ENCODE assay signal across 1 cellular context in genomic region chr18:61606068-61606660, GRCh38.
TF ChIP-seq lines count a peak whose summit lies in the region.

No MANE protein-coding gene starts in this region.

TF ChIP-seq in K562, 482 proteins besides CTCF, POLR2A, EP300 and RAD21 (continued from another document):
- TF ChIP-seq ZNF740 (CRISPR knock-in tag; IDR thresholded peaks at IDR 0.05) = no peak
- TF ChIP-seq ZNF740 (tag; IDR thresholded peaks at IDR 0.05) = no peak
- no peak for TF ChIP-seq CBX5 (IDR thresholded peaks at IDR 0.05; ENCODE audit: borderline replicate concordance, low read depth)
- TF ChIP-seq ZBTB7A (IDR thresholded peaks at IDR 0.05; ENCODE audit: borderline replicate concordance, control insufficient read depth, low read depth, low read length) = no peak
TF ChIP-seq in K562: peak in this region for 0.
